Comparison of ENCODE assay signal across 1 cellular context in genomic region chr21:17818158-17819113, GRCh38.
TF ChIP-seq lines count a peak whose summit lies in the region.

No MANE protein-coding gene starts in this region.

TF ChIP-seq in GM23338, 12 proteins besides CTCF, POLR2A, EP300 and RAD21 (continued from another document):
- TF ChIP-seq ZNF462 (CRISPR knock-in tag; IDR thresholded peaks at IDR 0.05) (no peak), JUNB (IDR thresholded peaks at IDR 0.05; ENCODE audit: unreplicated experiment) (no peak), POLR2AphosphoS5 (IDR thresholded peaks at IDR 0.05; ENCODE audit: low read depth) (no peak), ZNF331 (CRISPR knock-in tag; IDR thresholded peaks at IDR 0.05; ENCODE audit: low read depth) (no peak)
TF ChIP-seq in GM23338: peak in this region for 0.
